In the genomic region with DNA sequence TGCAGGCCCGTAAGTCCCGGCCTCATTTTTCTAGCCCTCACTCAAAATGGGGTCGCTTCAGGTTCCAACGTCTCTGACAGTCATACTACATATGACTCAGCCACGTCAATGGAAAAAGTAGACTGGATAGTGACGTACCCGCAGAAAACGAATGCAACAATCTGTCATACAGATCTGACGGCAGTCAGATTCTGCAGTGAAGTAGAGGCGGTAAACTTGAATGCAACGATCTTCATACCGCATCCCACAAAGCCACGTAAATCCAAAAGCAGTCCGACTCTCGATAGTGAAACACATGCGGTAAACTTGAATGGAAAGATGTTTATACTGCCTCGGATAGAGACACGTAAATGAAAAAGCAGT, we compare ENCODE assay signal across 8 cellular contexts. TPM values are rescaled to one million over a fixed set of nuclear protein-coding genes. Genes with fewer than 3 reads are reported as not detected.
A peak's percentile ranks its signal among the peaks of the same experiment; 100 is the strongest.
DNase-seq lines count a peak whose midpoint lies in the region; ATAC-seq and TF ChIP-seq lines count a peak whose summit lies in the region.

No MANE protein-coding gene starts in this region.

- peaks cover 2% of the 10 kb centered on the region for H3K9me3 Mint-ChIP-seq in nephron

- peak overlapping the region; percentile 92 for H3K27ac ChIP-seq in temporal lobe (ENCODE audit: low read depth, low read length)

- no peaks in the 10 kb centered on the region for H3K27me3 Mint-ChIP-seq in nephron (ENCODE audit: low read depth)

- TF ChIP-seq CTCF in nephron (IDR thresholded peaks at IDR 0.05; ENCODE audit: unreplicated experiment in 3 of 3), result no peak

- ATAC-seq in GM18505 (IDR thresholded peaks at IDR 0.05; ENCODE audit: unreplicated experiment), result peak; percentile 22
- ATAC-seq in HG03159 (IDR thresholded peaks at IDR 0.05; ENCODE audit: unreplicated experiment), result peak; percentile 30
- peak; percentile 57 for ATAC-seq in esophagus mucosa

- peak overlapping the region; percentile 77 to 81 (median 81) for H3K4me3 Mint-ChIP-seq in nephron

- no peak for TF ChIP-seq POLR2A in GM18505 (IDR thresholded peaks at IDR 0.05; ENCODE audit: borderline replicate concordance, extremely low read depth, insufficient read depth, insufficient read length)

- peaks cover 21% of the 10 kb centered on the region for H3K36me3 Mint-ChIP-seq in nephron (ENCODE audit: low read depth)

- DNase-seq in NOMO-1 (lab: John Stamatoyannopoulos, UW; ENCODE audit: unreplicated experiment in 2 of 2) (peak; percentile 4 to 49), NCI-H1694 treated with DMSO at 0.1 percent for 48 hours (lab: John Stamatoyannopoulos, UW) (no peak)
- peak; percentile 82 for DNase-seq in activated CD8-positive, alpha-beta memory T cell treated with anti-CD3 and anti-CD28 coated beads, Interleukin-2, amount 50 U/mL, for 48 hours

- H3K4me1 Mint-ChIP-seq in nephron, result peaks cover 36% of the 10 kb centered on the region

- H3K27ac Mint-ChIP-seq in nephron, result peak overlapping the region; percentile 100

RNA-seq across cellular contexts. Expression of a gene that starts 38.4 kb away (rescaled TPM):
- total RNA-seq in esophagus mucosa (123 TPM), temporal lobe (34.7 TPM)
